ENCODE assay signal across 15 cellular contexts in genomic region chr16:48321307-48322036, GRCh38.
A peak's percentile ranks its signal among the peaks of the same experiment; 100 is the strongest.
DNase-seq lines count a peak whose midpoint lies in the region; ATAC-seq and TF ChIP-seq lines count a peak whose summit lies in the region.
"Had no signal": no experiment of that assay in that cellular context is flagged by ENCODE, and none has a peak within 500 bp of the region (broad histone marks: within the 10 kb centered on the region; RNA-seq: fewer than 3 reads in every experiment).

No MANE protein-coding gene starts in this region.

- H3K36me3 Mint-ChIP-seq in activated naive CD4-positive, alpha-beta T cell treated with anti-CD3 and anti-CD28 coated beads, Interleukin-2, amount 50 U/mL, for 72 hours, result peaks cover 0 to 16% of the 10 kb centered on the region in 2 donors

- DNase-seq in stimulated activated naive CD4-positive, alpha-beta T cell treated with Interleukin-2 at 50 U/mL for 16 hours (lab: John Stamatoyannopoulos, UW), result peak; percentile 6
- no peak for DNase-seq in stimulated activated naive CD4-positive, alpha-beta T cell (lab: John Stamatoyannopoulos, UW)
- DNase-seq in activated naive CD4-positive, alpha-beta T cell treated with anti-CD3 and anti-CD28 coated beads, Interleukin-2, amount 50 U/mL, for 72 hours (ENCODE audit: low spot score in 2 of 2), result no peak
- DNase-seq in fibroblast of the aortic adventitia (ENCODE audit: low read depth) (peak; percentile 34), NCI-H1417 (lab: John Stamatoyannopoulos, UW) (no peak), ecto neural progenitor cell (ENCODE audit: low spot score) (no peak)
- no peak for DNase-seq in activated CD8-positive, alpha-beta memory T cell treated with anti-CD3 and anti-CD28 coated beads for 24 hours
- DNase-seq: activated CD8-positive, alpha-beta memory T cell treated with anti-CD3 and anti-CD28 coated beads, Interleukin-2, amount 50 U/mL, for 4 hours; effector CD4-positive, alpha-beta T cell; heart right ventricle; naive B cell; NCI-H774; Right ventricle myocardium superior had no signal

- no peak overlapping the region for H3K4me3 ChIP-seq in fibroblast of the aortic adventitia (ENCODE audit: low read depth, low read length)
- H3K4me3 ChIP-seq: heart right ventricle had no signal

- H3K9me3 Mint-ChIP-seq in activated naive CD4-positive, alpha-beta T cell treated with anti-CD3 and anti-CD28 coated beads, Interleukin-2, amount 50 U/mL, for 72 hours, result no peaks in the 10 kb centered on the region
- H3K9me3 Mint-ChIP-seq: naive B cell; stimulated activated memory B cell treated with anti-CD40 and anti-IgM and Interleukin-4, amounts not matched to agents 10 μg/mL and 1 μg/mL and 100 μg/mL, for 72 hours had no signal

- TF ChIP-seq CTCF in fibroblast of the aortic adventitia (IDR thresholded peaks at IDR 0.05; ENCODE audit: insufficient read depth, low read length), result no peak

- no peak overlapping the region for H3K27ac Mint-ChIP-seq in activated naive CD4-positive, alpha-beta T cell treated with anti-CD3 and anti-CD28 coated beads, Interleukin-2, amount 50 U/mL, for 72 hours
- H3K27ac Mint-ChIP-seq: naive B cell; stimulated activated memory B cell treated with anti-CD40 and anti-IgM and Interleukin-4, amounts not matched to agents 10 μg/mL and 1 μg/mL and 100 μg/mL, for 72 hours had no signal

- peak; percentile 43 to 51 for ATAC-seq in activated naive CD4-positive, alpha-beta T cell treated with anti-CD3 and anti-CD28 coated beads, Interleukin-2, amount 50 U/mL, for 72 hours
- ATAC-seq in HG03521 (IDR thresholded peaks at IDR 0.05; ENCODE audit: unreplicated experiment), result no peak
- ATAC-seq: heart right ventricle; stimulated activated memory B cell treated with anti-CD40 and anti-IgM and Interleukin-4, amounts not matched to agents 10 μg/mL and 1 μg/mL and 100 μg/mL, for 72 hours had no signal

Comparison
In these comparisons a context has a peak if more than half of its experiments do, and no peak if none do; other contexts are left out.
1. DNase-seq: peak in stimulated activated naive CD4-positive, alpha-beta T cell treated with Interleukin-2 at 50 U/mL for 16 hours (single experiment) and fibroblast of the aortic adventitia (single experiment); none in stimulated activated naive CD4-positive, alpha-beta T cell (0 of 6), activated naive CD4-positive, alpha-beta T cell treated with anti-CD3 and anti-CD28 coated beads, Interleukin-2, amount 50 U/mL, for 72 hours (0 of 2), NCI-H1417 (0 of 3), activated CD8-positive, alpha-beta memory T cell treated with anti-CD3 and anti-CD28 coated beads for 24 hours (single experiment) and ecto neural progenitor cell (single experiment).